ENCODE assay signal across 9 cellular contexts in genomic region chr9:92133949-92134604, GRCh38. TPM values are rescaled to one million over a fixed set of nuclear protein-coding genes. Genes with fewer than 3 reads are reported as not detected.
DNase-seq lines count a peak whose midpoint lies in the region; ATAC-seq and TF ChIP-seq lines count a peak whose summit lies in the region.
"Had no signal": no experiment of that assay in that cellular context is flagged by ENCODE, and none has a peak within 500 bp of the region (broad histone marks: within the 10 kb centered on the region; RNA-seq: fewer than 3 reads in every experiment).

No MANE protein-coding gene starts in this region.

- no peaks in the 10 kb centered on the region for H3K4me1 ChIP-seq in KMS-11 (ENCODE audit: low read depth, poor library complexity, severe bottlenecking)
- peaks cover 6% of the 10 kb centered on the region for H3K4me1 ChIP-seq in stomach smooth muscle (ENCODE audit: control insufficient read depth, insufficient read depth, low read length)

- H3K4me2 ChIP-seq in KMS-11, result peak overlapping the region; percentile 16; the same call in 1 of the 2 replicates

- H3K36me3 ChIP-seq in KMS-11 (ENCODE audit: insufficient read depth), result no peaks in the 10 kb centered on the region
- H3K36me3 ChIP-seq in stomach smooth muscle (ENCODE audit: control insufficient read depth in 2 of 2, insufficient read depth in 2 of 2, low read length in 2 of 2), result no peaks in the 10 kb centered on the region

- H3K9me3 ChIP-seq in stomach smooth muscle (ENCODE audit: control insufficient read depth in 2 of 2, low read length in 2 of 2), result no peaks in the 10 kb centered on the region

- H3K27me3 ChIP-seq in KMS-11 (ENCODE audit: insufficient read depth, low read depth), result no peaks in the 10 kb centered on the region
- H3K27me3 ChIP-seq in stomach smooth muscle (ENCODE audit: control insufficient read depth in 1 of 2, insufficient read depth in 2 of 2, low read length in 2 of 2), result no peaks in the 10 kb centered on the region

- peak overlapping the region; percentile 84 for H3K27ac Mint-ChIP-seq in activated T-cell treated with anti-CD3 and anti-CD28 coated beads, Interleukin-2, amount 50 U/mL, for 72 hours
- peak overlapping the region; percentile 38 for H3K27ac Mint-ChIP-seq in neural crest cell (ENCODE audit: unreplicated experiment)

- peaks cover 0 to 6% of the 10 kb centered on the region in 2 donors for H3K36me3 Mint-ChIP-seq in activated T-cell treated with anti-CD3 and anti-CD28 coated beads, Interleukin-2, amount 50 U/mL, for 72 hours (ENCODE audit: insufficient read depth in 2 of 2)
- no peaks in the 10 kb centered on the region for H3K36me3 Mint-ChIP-seq in neural crest cell (ENCODE audit: low read depth)
- H3K36me3 Mint-ChIP-seq: IgD-negative memory B cell had no signal

- peak overlapping the region; percentile 74 for H2AFZ ChIP-seq in KMS-11 (ENCODE audit: low read depth)

- CTCF ChIA-PET in RWPE1 (lab: Yijun Ruan, JAX), result interaction anchor here (0.6 to 1.1 kb wide), 13 partner anchors 19 to 629 kb away, joined by 3 to 5 read pairs (median 3); partner anchors contain the start of gene SPTLC1

- H3K27ac ChIP-seq in KMS-11, result no peak overlapping the region
- H3K27ac ChIP-seq in RWPE1, result peak overlapping the region; percentile 73
- H3K27ac ChIP-seq in stomach smooth muscle (ENCODE audit: low read length), result no peak overlapping the region

- ATAC-seq in GM19468 (IDR thresholded peaks at IDR 0.05; ENCODE audit: extremely low read depth, unreplicated experiment), result peak; percentile 48
- ATAC-seq in activated T-cell treated with anti-CD3 and anti-CD28 coated beads, Interleukin-2, amount 50 U/mL, for 72 hours (replicated peaks in 1 of 2), result peak; percentile 74 to 80

- TF ChIP-seq CTCF in KMS-11 (conservative IDR thresholded peaks at IDR 0.05; ENCODE audit: low read depth, low read length), result peak; percentile 93
- TF ChIP-seq CTCF in RWPE1 (conservative IDR thresholded peaks at IDR 0.05; ENCODE audit: low read depth), result peak; percentile 100
- TF ChIP-seq CTCF in fibroblast of the aortic adventitia (IDR thresholded peaks at IDR 0.05; ENCODE audit: insufficient read depth, low read length), result peak; percentile 98
- TF ChIP-seq CTCF in neural crest cell (conservative IDR thresholded peaks at IDR 0.05), result peak; percentile 98

- H3K4me3 ChIP-seq in KMS-11 (IDR thresholded peaks at IDR 0.05; ENCODE audit: insufficient read depth, low read depth, low read length) (no peak overlapping the region), fibroblast of the aortic adventitia (ENCODE audit: low read depth, low read length) (peak overlapping the region; percentile 3), stomach smooth muscle (ENCODE audit: low read length in 2 of 2) (peak overlapping the region; percentile 7 to 52)

- peak; percentile 89 for DNase-seq in CD1c-positive myeloid dendritic cell (ENCODE audit: extremely low spot score)
- DNase-seq in RWPE1 (ENCODE audit: low spot score), result peak; percentile 94
- DNase-seq in activated T-cell treated with anti-CD3 and anti-CD28 coated beads, Interleukin-2, amount 50 U/mL, for 72 hours, result peak; percentile 79 to 81
- peak; percentile 76 for DNase-seq in fibroblast of the aortic adventitia (ENCODE audit: low read depth)
- peak; percentile 85 for DNase-seq in neural crest cell (ENCODE audit: low read depth, low spot score)

- H3K79me2 ChIP-seq in KMS-11 (ENCODE audit: insufficient read depth, low read depth), result no peaks in the 10 kb centered on the region

- POLR2A ChIA-PET in RWPE1 (lab: Yijun Ruan, JAX; ENCODE audit: low non-redundant PET), result interaction anchor here (0.6 kb wide), 1 partner anchor 107 kb away, joined by 4 read pairs; no protein-coding TSS in a partner anchor

- no peak overlapping the region for H3K9ac ChIP-seq in KMS-11
- H3K9ac ChIP-seq in stomach smooth muscle (ENCODE audit: low read length in 2 of 2), result no peak overlapping the region

- peaks cover 0 to 4% of the 10 kb centered on the region in 2 donors for H3K9me3 Mint-ChIP-seq in activated T-cell treated with anti-CD3 and anti-CD28 coated beads, Interleukin-2, amount 50 U/mL, for 72 hours
- H3K9me3 Mint-ChIP-seq in neural crest cell, result peaks cover 3% of the 10 kb centered on the region

- H3K4me3 Mint-ChIP-seq in activated T-cell treated with anti-CD3 and anti-CD28 coated beads, Interleukin-2, amount 50 U/mL, for 72 hours, result peak overlapping the region; percentile 28 to 82
- H3K4me3 Mint-ChIP-seq in neural crest cell, result no peak overlapping the region

- peaks cover 12% of the 10 kb centered on the region for H3K4me1 Mint-ChIP-seq in activated T-cell treated with anti-CD3 and anti-CD28 coated beads, Interleukin-2, amount 50 U/mL, for 72 hours (ENCODE audit: low read depth)
- peaks cover 7% of the 10 kb centered on the region for H3K4me1 Mint-ChIP-seq in neural crest cell

- peaks cover 24% of the 10 kb centered on the region for H3K27me3 Mint-ChIP-seq in activated T-cell treated with anti-CD3 and anti-CD28 coated beads, Interleukin-2, amount 50 U/mL, for 72 hours (ENCODE audit: low read depth)
- H3K27me3 Mint-ChIP-seq in neural crest cell (ENCODE audit: low read depth), result peaks cover 24% of the 10 kb centered on the region

- H4K20me1 ChIP-seq in KMS-11 (ENCODE audit: insufficient read depth), result no peaks in the 10 kb centered on the region

RNA-seq across cellular contexts. Expression of gene SPTLC1, which starts 18.9 kb away (rescaled TPM):
- total RNA-seq in activated T-cell treated with anti-CD3 and anti-CD28 coated beads, Interleukin-2, amount 50 U/mL, for 72 hours, result 10 to 100 TPM; 54.4 to 55.5 TPM
- total RNA-seq in fibroblast of the aortic adventitia (ENCODE audit: low replicate concordance), result 51.5 and 119 TPM in 2 replicates
- 50.2 and 51.8 TPM in 2 replicates for total RNA-seq in neural crest cell
